8 cellular contexts compared by ENCODE assay signal in genomic region chr1:181087400-181087901, GRCh38. TPM values are rescaled to one million over a fixed set of nuclear protein-coding genes. Genes with fewer than 3 reads are reported as not detected.
DNase-seq lines count a peak whose midpoint lies in the region; ATAC-seq, FAIRE-seq and TF ChIP-seq lines count a peak whose summit lies in the region.

No MANE protein-coding gene starts in this region.

- peak; percentile 3 for ATAC-seq in upper lobe of right lung
- ATAC-seq in GM18517 (IDR thresholded peaks at IDR 0.05; ENCODE audit: unreplicated experiment): no peak
- ATAC-seq in HG03378 (IDR thresholded peaks at IDR 0.05; ENCODE audit: unreplicated experiment): no peak

- H3K9me3 Mint-ChIP-seq in activated naive CD4-positive, alpha-beta T cell treated with anti-CD3 and anti-CD28 coated beads, Interleukin-2, amount 50 U/mL, for 24 hours: no peaks in the 10 kb centered on the region

- H3K27ac ChIP-seq in upper lobe of right lung: no peak overlapping the region

- H3K27me3 ChIP-seq in endocrine pancreas (ENCODE audit: control insufficient read depth, insufficient read depth, low read length): no peaks in the 10 kb centered on the region
- no peaks in the 10 kb centered on the region for H3K27me3 ChIP-seq in upper lobe of right lung

- peaks cover 19% of the 10 kb centered on the region for H3K36me3 Mint-ChIP-seq in activated naive CD4-positive, alpha-beta T cell treated with anti-CD3 and anti-CD28 coated beads, Interleukin-2, amount 50 U/mL, for 24 hours

- intact Hi-C loops in upper lobe of right lung (cut with DNase I): no loop called here

- no peaks in the 10 kb centered on the region for H3K9me3 ChIP-seq in endocrine pancreas (ENCODE audit: control insufficient read depth, low read length)
- no peaks in the 10 kb centered on the region for H3K9me3 ChIP-seq in upper lobe of right lung

- no peak for FAIRE-seq in RCC 7860 (lab: Jason Lieb, UNC)

- peak overlapping the region; percentile 64 for H3K4me3 ChIP-seq in endocrine pancreas (ENCODE audit: control insufficient read depth, insufficient read depth, low read length)
- H3K4me3 ChIP-seq in upper lobe of right lung: peak overlapping the region; percentile 88

- TF ChIP-seq CTCF in upper lobe of right lung (IDR thresholded peaks at IDR 0.05): no peak

- no peak for DNase-seq in activated naive CD4-positive, alpha-beta T cell treated with anti-CD3 and anti-CD28 coated beads, Interleukin-2, amount 50 U/mL, for 16 hours
- DNase-seq in RCC 7860 (ENCODE audit: low spot score) (peak; percentile 42), upper lobe of right lung (no peak), NCI-H446 treated with DMSO at 0.1 percent for 48 hours (lab: John Stamatoyannopoulos, UW) (no peak)

- H3K4me3 Mint-ChIP-seq in activated naive CD4-positive, alpha-beta T cell treated with anti-CD3 and anti-CD28 coated beads, Interleukin-2, amount 50 U/mL, for 24 hours: peak overlapping the region; percentile 98

- no peak overlapping the region for H3K27ac Mint-ChIP-seq in activated naive CD4-positive, alpha-beta T cell treated with anti-CD3 and anti-CD28 coated beads, Interleukin-2, amount 50 U/mL, for 24 hours

- H3K4me1 Mint-ChIP-seq in activated naive CD4-positive, alpha-beta T cell treated with anti-CD3 and anti-CD28 coated beads, Interleukin-2, amount 50 U/mL, for 24 hours: peaks cover 37% of the 10 kb centered on the region

- H3K4me1 ChIP-seq in endocrine pancreas (ENCODE audit: control insufficient read depth, insufficient read depth, low read length) (no peaks in the 10 kb centered on the region), upper lobe of right lung (peaks cover 15% of the 10 kb centered on the region)

- H3K27me3 Mint-ChIP-seq in activated naive CD4-positive, alpha-beta T cell treated with anti-CD3 and anti-CD28 coated beads, Interleukin-2, amount 50 U/mL, for 24 hours: no peaks in the 10 kb centered on the region

- H3K36me3 ChIP-seq in endocrine pancreas (ENCODE audit: control insufficient read depth, insufficient read depth, low read length) (no peaks in the 10 kb centered on the region), upper lobe of right lung (peaks cover 11% of the 10 kb centered on the region)

- H3K9ac ChIP-seq in endocrine pancreas (ENCODE audit: control insufficient read depth, insufficient read depth, low read length): no peak overlapping the region

RNA-seq across cellular contexts. Expression of gene IER5, which starts 1.0 kb away (rescaled TPM):
- 32.0 TPM for total RNA-seq in upper lobe of right lung

RNA-seq across cellular contexts. Expression of gene MR1, which starts 53.7 kb away (rescaled TPM):
- 45.0 TPM for total RNA-seq in upper lobe of right lung
